1 cellular context compared by ENCODE assay signal in genomic region chr19:7637374-7638256, GRCh38.
TF ChIP-seq lines count a peak whose summit lies in the region.

No MANE protein-coding gene starts in this region.

TF ChIP-seq in HepG2, 621 proteins besides CTCF, POLR2A, EP300 and RAD21:
- no peak for TF ChIP-seq DNMT3B (CRISPR knock-in tag; conservative IDR thresholded peaks at IDR 0.05)
- TF ChIP-seq PHF8 (CRISPR knock-in tag; IDR thresholded peaks at IDR 0.05): 0 out of 2 replicates have a peak, but pooled peaks have one; percentile 8
- TF ChIP-seq ZNF7 (CRISPR knock-in tag; IDR thresholded peaks at IDR 0.05): no peak
- no peak for TF ChIP-seq SYNCRIP (IDR thresholded peaks at IDR 0.05; ENCODE audit: insufficient read depth, low read depth, low read length)
- no peak for TF ChIP-seq MAFF (IDR thresholded peaks at IDR 0.05; ENCODE audit: low read depth, low read length)
- TF ChIP-seq NR1H2 (CRISPR knock-in tag; IDR thresholded peaks at IDR 0.05; ENCODE audit: borderline replicate concordance, low read depth): no peak
- no peak for TF ChIP-seq HMGA1 (CRISPR knock-in tag; conservative IDR thresholded peaks at IDR 0.05)
- no peak for TF ChIP-seq CBX1 (IDR thresholded peaks at IDR 0.05; ENCODE audit: low read depth)
- TF ChIP-seq ZNF235 (CRISPR knock-in tag; IDR thresholded peaks at IDR 0.05; ENCODE audit: borderline replicate concordance): no peak
- no peak for TF ChIP-seq ZBTB10 (CRISPR knock-in tag; IDR thresholded peaks at IDR 0.05; ENCODE audit: borderline replicate concordance)
- no peak for TF ChIP-seq NR2F2 (IDR thresholded peaks at IDR 0.05; ENCODE audit: borderline replicate concordance, low read depth)
- no peak for TF ChIP-seq ELF4 (CRISPR knock-in tag; IDR thresholded peaks at IDR 0.05; ENCODE audit: borderline replicate concordance)
- TF ChIP-seq EED (CRISPR knock-in tag; IDR thresholded peaks at IDR 0.05): 0 out of 2 replicates have a peak, but pooled peaks have one; percentile 4
- no peak for TF ChIP-seq ZNF234 (CRISPR knock-in tag; conservative IDR thresholded peaks at IDR 0.05)
- TF ChIP-seq ZNF263 (CRISPR knock-in tag; IDR thresholded peaks at IDR 0.05): no peak
- TF ChIP-seq CHD4 (IDR thresholded peaks at IDR 0.05; ENCODE audit: borderline replicate concordance, low read length): 0 out of 2 replicates have a peak, but pooled peaks have one; percentile 52
- no peak for TF ChIP-seq FOXP1 (IDR thresholded peaks at IDR 0.05)
- TF ChIP-seq FOXP1 (CRISPR knock-in tag; IDR thresholded peaks at IDR 0.05): no peak
- no peak for TF ChIP-seq ZNF414 (CRISPR knock-in tag; IDR thresholded peaks at IDR 0.05)
- no peak for TF ChIP-seq KMT2B (CRISPR knock-in tag; IDR thresholded peaks at IDR 0.05)
- no peak for TF ChIP-seq RORA (CRISPR knock-in tag; IDR thresholded peaks at IDR 0.05)
- TF ChIP-seq ZFP36 (IDR thresholded peaks at IDR 0.05; ENCODE audit: borderline replicate concordance, low read depth, low read length, partially characterized antibody): no peak
- TF ChIP-seq ZNF660 (CRISPR knock-in tag; IDR thresholded peaks at IDR 0.05; ENCODE audit: borderline replicate concordance, low read depth): no peak
- TF ChIP-seq ZNF281 (CRISPR knock-in tag; IDR thresholded peaks at IDR 0.05; ENCODE audit: borderline replicate concordance): 0 out of 2 replicates have a peak, but pooled peaks have one; percentile 31
- TF ChIP-seq HNF4G (IDR thresholded peaks at IDR 0.05; ENCODE audit: borderline replicate concordance, low read depth, low read length): peak; percentile 4; the same call in 1 of the 2 replicates
- TF ChIP-seq HNF4G (CRISPR knock-in tag; IDR thresholded peaks at IDR 0.05; ENCODE audit: borderline replicate concordance, low read depth): no peak
- TF ChIP-seq HINFP (CRISPR knock-in tag; IDR thresholded peaks at IDR 0.05; ENCODE audit: low read depth): no peak
- no peak for TF ChIP-seq ZNF44 (CRISPR knock-in tag; IDR thresholded peaks at IDR 0.05)
- TF ChIP-seq ZNF296 (CRISPR knock-in tag; conservative IDR thresholded peaks at IDR 0.05): peak; percentile 60; the same call in 1 of the 2 replicates
- TF ChIP-seq ZNF205 (CRISPR knock-in tag; IDR thresholded peaks at IDR 0.05): 0 out of 2 replicates have a peak, but pooled peaks have one; percentile 23
- peak; percentile 40 for TF ChIP-seq GABPA (IDR thresholded peaks at IDR 0.05; ENCODE audit: low read depth, low read length)
- peak; percentile 46; the same call in 1 of the 2 replicates for TF ChIP-seq GABPA (CRISPR knock-in tag; IDR thresholded peaks at IDR 0.05; ENCODE audit: low read depth)
- 0 out of 2 replicates have a peak, but pooled peaks have one; percentile 22 for TF ChIP-seq DMAP1 (CRISPR knock-in tag; IDR thresholded peaks at IDR 0.05)
- no peak for TF ChIP-seq ZNF737 (CRISPR knock-in tag; IDR thresholded peaks at IDR 0.05; ENCODE audit: borderline replicate concordance)
- TF ChIP-seq ZNF646 (CRISPR knock-in tag; IDR thresholded peaks at IDR 0.05): no peak
- peak; percentile 20; the same call in 1 of the 2 replicates for TF ChIP-seq HNF4A (CRISPR knock-in tag; IDR thresholded peaks at IDR 0.05)
- no peak for TF ChIP-seq ZSCAN31 (CRISPR knock-in tag; IDR thresholded peaks at IDR 0.05; ENCODE audit: low read depth)
- 0 out of 2 replicates have a peak, but pooled peaks have one; percentile 25 for TF ChIP-seq HNF1B (CRISPR knock-in tag; IDR thresholded peaks at IDR 0.05)
- TF ChIP-seq ZNF562 (CRISPR knock-in tag; IDR thresholded peaks at IDR 0.05; ENCODE audit: borderline replicate concordance): no peak
- TF ChIP-seq ZNF546 (CRISPR knock-in tag; conservative IDR thresholded peaks at IDR 0.05): no peak
- no peak for TF ChIP-seq ZNF841 (CRISPR knock-in tag; IDR thresholded peaks at IDR 0.05; ENCODE audit: borderline replicate concordance)
- 0 out of 2 replicates have a peak, but pooled peaks have one; percentile 6 for TF ChIP-seq ZFX (CRISPR knock-in tag; IDR thresholded peaks at IDR 0.05; ENCODE audit: low read depth)
- peak; percentile 89 for TF ChIP-seq ZNF629 (CRISPR knock-in tag; conservative IDR thresholded peaks at IDR 0.05)
- TF ChIP-seq ZNF430 (CRISPR knock-in tag; IDR thresholded peaks at IDR 0.05): no peak
- TF ChIP-seq ZNF577 (CRISPR knock-in tag; IDR thresholded peaks at IDR 0.05; ENCODE audit: borderline replicate concordance, low read depth): no peak
- no peak for TF ChIP-seq ISX (CRISPR knock-in tag; conservative IDR thresholded peaks at IDR 0.05)
- TF ChIP-seq ETV5 (CRISPR knock-in tag; IDR thresholded peaks at IDR 0.05; ENCODE audit: borderline replicate concordance): 0 out of 2 replicates have a peak, but pooled peaks have one; percentile 19
- TF ChIP-seq ZNF513 (CRISPR knock-in tag; conservative IDR thresholded peaks at IDR 0.05): no peak
- TF ChIP-seq ZNF317 (CRISPR knock-in tag; IDR thresholded peaks at IDR 0.05): no peak
- TF ChIP-seq ZNF777 (CRISPR knock-in tag; IDR thresholded peaks at IDR 0.05): peak; percentile 91; the same call in 1 of the 2 replicates
- TF ChIP-seq DR1 (CRISPR knock-in tag; IDR thresholded peaks at IDR 0.05): no peak
TF ChIP-seq in HepG2: peak in this region for 15.
